In genomic region chr12:4252595-4252994, GRCh38 we compare ENCODE assay signal across 23 cellular contexts.
"Had no signal": no experiment of that assay in that cellular context is flagged by ENCODE, and none has a peak within 500 bp of the region (broad histone marks: within the 10 kb centered on the region; RNA-seq: fewer than 3 reads in every experiment).

No MANE protein-coding gene starts in this region.

- H3K27ac ChIP-seq: foreskin keratinocyte, prostate gland, right lobe of liver, testis, vagina had no signal

- H3K27me3 ChIP-seq: right lobe of liver, testis, vagina had no signal

- H3K4me1 ChIP-seq: prostate gland, right lobe of liver, testis, vagina had no signal

- H3K36me3 Mint-ChIP-seq: activated CD4-positive, alpha-beta memory T cell treated with anti-CD3 and anti-CD28 coated beads for 36 hours; activated naive CD8-positive, alpha-beta T cell treated with anti-CD3 and anti-CD28 coated beads, Interleukin-2, amount 10 ng/mL, durations not matched to agents 7 days and 5 days; mesothelial cell of epicardium; naive thymus-derived CD8-positive, alpha-beta T cell had no signal

- H3K4me3 ChIP-seq: prostate gland, right lobe of liver, testis, vagina had no signal

- ATAC-seq: foreskin keratinocyte; left lobe of liver; naive thymus-derived CD8-positive, alpha-beta T cell; right lobe of liver; T-helper 17 cell had no signal

- H3K4me1 Mint-ChIP-seq: mesothelial cell of epicardium had no signal

- H3K9me3 ChIP-seq: prostate gland, right lobe of liver, testis, vagina had no signal

- H3K9me3 Mint-ChIP-seq: activated CD4-positive, alpha-beta memory T cell treated with anti-CD3 and anti-CD28 coated beads for 36 hours; activated naive CD8-positive, alpha-beta T cell treated with anti-CD3 and anti-CD28 coated beads, Interleukin-2, amount 10 ng/mL, durations not matched to agents 7 days and 5 days; naive thymus-derived CD8-positive, alpha-beta T cell had no signal

- H3K27ac Mint-ChIP-seq: activated CD4-positive, alpha-beta memory T cell treated with anti-CD3 and anti-CD28 coated beads for 36 hours; activated naive CD8-positive, alpha-beta T cell treated with anti-CD3 and anti-CD28 coated beads, Interleukin-2, amount 10 ng/mL, durations not matched to agents 7 days and 5 days; mesothelial cell of epicardium; naive thymus-derived CD8-positive, alpha-beta T cell had no signal

- H3K4me3 Mint-ChIP-seq: activated CD4-positive, alpha-beta memory T cell treated with anti-CD3 and anti-CD28 coated beads for 36 hours; activated naive CD8-positive, alpha-beta T cell treated with anti-CD3 and anti-CD28 coated beads, Interleukin-2, amount 10 ng/mL, durations not matched to agents 7 days and 5 days; mesothelial cell of epicardium; naive thymus-derived CD8-positive, alpha-beta T cell; T-helper 17 cell had no signal

- DNase-seq: activated CD4-positive, alpha-beta memory T cell treated with anti-CD3 and anti-CD28 coated beads for 36 hours; activated CD4-positive, alpha-beta T cell treated with anti-CD3 and anti-CD28 coated beads for 48 hours; activated naive CD4-positive, alpha-beta T cell treated with Interleukin-2 at 50 U/mL for 16 hours; activated naive CD8-positive, alpha-beta T cell treated with anti-CD3 and anti-CD28 coated beads, Interleukin-2, amount 10 ng/mL, durations not matched to agents 7 days and 5 days; activated T-cell treated with anti-CD3 and anti-CD28 coated beads, Interleukin-2, amount 50 U/mL, for 48 hours; amygdala; cortex of kidney; foreskin keratinocyte; hippocampal formation; kidney; naive thymus-derived CD8-positive, alpha-beta T cell; right lobe of liver; stimulated activated CD4-positive, alpha-beta T cell treated with anti-CD3 and anti-CD28 coated beads, Interleukin-2, amount 100 ng/mL, for 48 hours; stimulated activated CD8-positive, alpha-beta memory T cell treated with anti-CD3 and anti-CD28 coated beads, Interleukin-4, amount 100 ng/mL, for 48 hours; stimulated activated naive CD4-positive, alpha-beta T cell; SW 1271; T-helper 17 cell; testis; trophoblast cell had no signal

- H3K36me3 ChIP-seq: prostate gland, right lobe of liver, vagina had no signal
